Comparison of ENCODE assay signal across 1 cellular context in genomic region chr9:76456202-76456926, GRCh38.
A peak's percentile ranks its signal among the peaks of the same experiment; 100 is the strongest.
TF ChIP-seq lines count a peak whose summit lies in the region.

No MANE protein-coding gene starts in this region.

TF ChIP-seq in HepG2, 621 proteins besides CTCF, POLR2A, EP300 and RAD21 (continued from another document and continues in another):
- TF ChIP-seq, protein P1, sequence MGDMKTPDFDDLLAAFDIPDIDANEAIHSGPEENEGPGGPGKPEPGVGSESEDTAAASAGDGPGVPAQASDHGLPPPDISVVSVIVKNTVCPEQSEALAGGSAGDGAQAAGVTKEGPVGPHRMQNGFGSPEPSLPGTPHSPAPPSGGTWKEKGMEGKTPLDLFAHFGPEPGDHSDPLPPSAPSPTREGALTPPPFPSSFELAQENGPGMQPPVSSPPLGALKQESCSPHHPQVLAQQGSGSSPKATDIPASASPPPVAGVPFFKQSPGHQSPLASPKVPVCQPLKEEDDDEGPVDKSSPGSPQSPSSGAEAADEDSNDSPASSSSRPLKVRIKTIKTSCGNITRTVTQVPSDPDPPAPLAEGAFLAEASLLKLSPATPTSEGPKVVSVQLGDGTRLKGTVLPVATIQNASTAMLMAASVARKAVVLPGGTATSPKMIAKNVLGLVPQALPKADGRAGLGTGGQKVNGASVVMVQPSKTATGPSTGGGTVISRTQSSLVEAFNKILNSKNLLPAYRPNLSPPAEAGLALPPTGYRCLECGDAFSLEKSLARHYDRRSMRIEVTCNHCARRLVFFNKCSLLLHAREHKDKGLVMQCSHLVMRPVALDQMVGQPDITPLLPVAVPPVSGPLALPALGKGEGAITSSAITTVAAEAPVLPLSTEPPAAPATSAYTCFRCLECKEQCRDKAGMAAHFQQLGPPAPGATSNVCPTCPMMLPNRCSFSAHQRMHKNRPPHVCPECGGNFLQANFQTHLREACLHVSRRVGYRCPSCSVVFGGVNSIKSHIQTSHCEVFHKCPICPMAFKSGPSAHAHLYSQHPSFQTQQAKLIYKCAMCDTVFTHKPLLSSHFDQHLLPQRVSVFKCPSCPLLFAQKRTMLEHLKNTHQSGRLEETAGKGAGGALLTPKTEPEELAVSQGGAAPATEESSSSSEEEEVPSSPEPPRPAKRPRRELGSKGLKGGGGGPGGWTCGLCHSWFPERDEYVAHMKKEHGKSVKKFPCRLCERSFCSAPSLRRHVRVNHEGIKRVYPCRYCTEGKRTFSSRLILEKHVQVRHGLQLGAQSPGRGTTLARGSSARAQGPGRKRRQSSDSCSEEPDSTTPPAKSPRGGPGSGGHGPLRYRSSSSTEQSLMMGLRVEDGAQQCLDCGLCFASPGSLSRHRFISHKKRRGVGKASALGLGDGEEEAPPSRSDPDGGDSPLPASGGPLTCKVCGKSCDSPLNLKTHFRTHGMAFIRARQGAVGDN (CRISPR knock-in tag; IDR thresholded peaks at IDR 0.05): no peak
- TF ChIP-seq BRF2 (CRISPR knock-in tag; IDR thresholded peaks at IDR 0.05) (no peak), U2AF1 (optimal IDR thresholded peaks at IDR 0.05; ENCODE audit: low read depth, low read length) (no peak), ZNF556 (CRISPR knock-in tag; IDR thresholded peaks at IDR 0.05; ENCODE audit: borderline replicate concordance) (no peak; the same call in 1 of the 2 replicates), ZMYM3 (CRISPR knock-in tag; IDR thresholded peaks at IDR 0.05) (no peak), XBP1 (CRISPR knock-in tag; IDR thresholded peaks at IDR 0.05) (no peak), WIZ (CRISPR knock-in tag; IDR thresholded peaks at IDR 0.05) (no peak), MBD4 (IDR thresholded peaks at IDR 0.05; ENCODE audit: borderline replicate concordance, low read length) (no peak), ZFP90 (CRISPR knock-in tag; IDR thresholded peaks at IDR 0.05; ENCODE audit: borderline replicate concordance) (no peak), ATF7 (IDR thresholded peaks at IDR 0.05) (no peak), ATF7 (CRISPR knock-in tag; IDR thresholded peaks at IDR 0.05) (no peak), ZSCAN20 (CRISPR knock-in tag; IDR thresholded peaks at IDR 0.05; ENCODE audit: borderline replicate concordance) (no peak), AFF4 (CRISPR knock-in tag; IDR thresholded peaks at IDR 0.05) (no peak), ZMYM2 (CRISPR knock-in tag; IDR thresholded peaks at IDR 0.05) (no peak), ZBTB14 (CRISPR knock-in tag; IDR thresholded peaks at IDR 0.05) (no peak), ZNF850 (CRISPR knock-in tag; conservative IDR thresholded peaks at IDR 0.05) (no peak), BATF2 (CRISPR knock-in tag; IDR thresholded peaks at IDR 0.05) (no peak), ZMAT5 (CRISPR knock-in tag; IDR thresholded peaks at IDR 0.05; ENCODE audit: borderline replicate concordance, low read depth) (no peak), SRY (CRISPR knock-in tag; IDR thresholded peaks at IDR 0.05) (no peak), ZC3H13 (CRISPR knock-in tag; IDR thresholded peaks at IDR 0.05) (no peak), ZNF777 (CRISPR knock-in tag; IDR thresholded peaks at IDR 0.05) (no peak), KLF12 (CRISPR knock-in tag; IDR thresholded peaks at IDR 0.05; ENCODE audit: borderline replicate concordance) (no peak), THAP7 (CRISPR knock-in tag; IDR thresholded peaks at IDR 0.05) (no peak), ZBTB33 (CRISPR knock-in tag; IDR thresholded peaks at IDR 0.05) (no peak), ZNF703 (CRISPR knock-in tag; IDR thresholded peaks at IDR 0.05; ENCODE audit: borderline replicate concordance) (no peak), TSC22D2 (CRISPR knock-in tag; IDR thresholded peaks at IDR 0.05; ENCODE audit: borderline replicate concordance) (no peak), GABPB1 (CRISPR knock-in tag; IDR thresholded peaks at IDR 0.05) (0 out of 2 replicates have a peak, but pooled peaks have one; percentile 23), ZFX (CRISPR knock-in tag; IDR thresholded peaks at IDR 0.05; ENCODE audit: low read depth) (no peak), MED8 (CRISPR knock-in tag; IDR thresholded peaks at IDR 0.05; ENCODE audit: insufficient replicate concordance) (no peak), ETV6 (CRISPR knock-in tag; conservative IDR thresholded peaks at IDR 0.05) (no peak), HOXA5 (CRISPR knock-in tag; IDR thresholded peaks at IDR 0.05) (no peak), SRSF9 (IDR thresholded peaks at IDR 0.05; ENCODE audit: borderline replicate concordance, insufficient read depth, low read depth, low read length, poor library complexity, severe bottlenecking) (no peak), ZNF20 (CRISPR knock-in tag; IDR thresholded peaks at IDR 0.05) (no peak), ZNF788 (CRISPR knock-in tag; IDR thresholded peaks at IDR 0.05; ENCODE audit: borderline replicate concordance) (no peak)
- TF ChIP-seq, protein P2, sequence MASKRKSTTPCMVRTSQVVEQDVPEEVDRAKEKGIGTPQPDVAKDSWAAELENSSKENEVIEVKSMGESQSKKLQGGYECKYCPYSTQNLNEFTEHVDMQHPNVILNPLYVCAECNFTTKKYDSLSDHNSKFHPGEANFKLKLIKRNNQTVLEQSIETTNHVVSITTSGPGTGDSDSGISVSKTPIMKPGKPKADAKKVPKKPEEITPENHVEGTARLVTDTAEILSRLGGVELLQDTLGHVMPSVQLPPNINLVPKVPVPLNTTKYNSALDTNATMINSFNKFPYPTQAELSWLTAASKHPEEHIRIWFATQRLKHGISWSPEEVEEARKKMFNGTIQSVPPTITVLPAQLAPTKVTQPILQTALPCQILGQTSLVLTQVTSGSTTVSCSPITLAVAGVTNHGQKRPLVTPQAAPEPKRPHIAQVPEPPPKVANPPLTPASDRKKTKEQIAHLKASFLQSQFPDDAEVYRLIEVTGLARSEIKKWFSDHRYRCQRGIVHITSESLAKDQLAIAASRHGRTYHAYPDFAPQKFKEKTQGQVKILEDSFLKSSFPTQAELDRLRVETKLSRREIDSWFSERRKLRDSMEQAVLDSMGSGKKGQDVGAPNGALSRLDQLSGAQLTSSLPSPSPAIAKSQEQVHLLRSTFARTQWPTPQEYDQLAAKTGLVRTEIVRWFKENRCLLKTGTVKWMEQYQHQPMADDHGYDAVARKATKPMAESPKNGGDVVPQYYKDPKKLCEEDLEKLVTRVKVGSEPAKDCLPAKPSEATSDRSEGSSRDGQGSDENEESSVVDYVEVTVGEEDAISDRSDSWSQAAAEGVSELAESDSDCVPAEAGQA (IDR thresholded peaks at IDR 0.05; ENCODE audit: low read depth): no peak
- TF ChIP-seq, protein P2 (CRISPR knock-in tag; IDR thresholded peaks at IDR 0.05; ENCODE audit: borderline replicate concordance): no peak
- TF ChIP-seq, protein P3, sequence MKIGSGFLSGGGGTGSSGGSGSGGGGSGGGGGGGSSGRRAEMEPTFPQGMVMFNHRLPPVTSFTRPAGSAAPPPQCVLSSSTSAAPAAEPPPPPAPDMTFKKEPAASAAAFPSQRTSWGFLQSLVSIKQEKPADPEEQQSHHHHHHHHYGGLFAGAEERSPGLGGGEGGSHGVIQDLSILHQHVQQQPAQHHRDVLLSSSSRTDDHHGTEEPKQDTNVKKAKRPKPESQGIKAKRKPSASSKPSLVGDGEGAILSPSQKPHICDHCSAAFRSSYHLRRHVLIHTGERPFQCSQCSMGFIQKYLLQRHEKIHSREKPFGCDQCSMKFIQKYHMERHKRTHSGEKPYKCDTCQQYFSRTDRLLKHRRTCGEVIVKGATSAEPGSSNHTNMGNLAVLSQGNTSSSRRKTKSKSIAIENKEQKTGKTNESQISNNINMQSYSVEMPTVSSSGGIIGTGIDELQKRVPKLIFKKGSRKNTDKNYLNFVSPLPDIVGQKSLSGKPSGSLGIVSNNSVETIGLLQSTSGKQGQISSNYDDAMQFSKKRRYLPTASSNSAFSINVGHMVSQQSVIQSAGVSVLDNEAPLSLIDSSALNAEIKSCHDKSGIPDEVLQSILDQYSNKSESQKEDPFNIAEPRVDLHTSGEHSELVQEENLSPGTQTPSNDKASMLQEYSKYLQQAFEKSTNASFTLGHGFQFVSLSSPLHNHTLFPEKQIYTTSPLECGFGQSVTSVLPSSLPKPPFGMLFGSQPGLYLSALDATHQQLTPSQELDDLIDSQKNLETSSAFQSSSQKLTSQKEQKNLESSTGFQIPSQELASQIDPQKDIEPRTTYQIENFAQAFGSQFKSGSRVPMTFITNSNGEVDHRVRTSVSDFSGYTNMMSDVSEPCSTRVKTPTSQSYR (CRISPR knock-in tag; IDR thresholded peaks at IDR 0.05; ENCODE audit: borderline replicate concordance): peak; percentile 44; the same call in 1 of the 2 replicates
